ENCODE assay signal across 1 cellular context in genomic region chr3:129304141-129304540, GRCh38.
TF ChIP-seq lines count a peak whose summit lies in the region.

No MANE protein-coding gene starts in this region.

TF ChIP-seq in GM23338, 12 proteins besides CTCF, POLR2A, EP300 and RAD21 (continued from another document):
- TF ChIP-seq ZNF462 (CRISPR knock-in tag; IDR thresholded peaks at IDR 0.05) (no peak), ZNF114 (CRISPR knock-in tag; IDR thresholded peaks at IDR 0.05) (no peak), ZNF331 (CRISPR knock-in tag; IDR thresholded peaks at IDR 0.05; ENCODE audit: low read depth) (no peak), NANOG (IDR thresholded peaks at IDR 0.05; ENCODE audit: borderline replicate concordance) (no peak), STAT1 (IDR thresholded peaks at IDR 0.05; ENCODE audit: unreplicated experiment) (no peak), EZH2phosphoT487 (IDR thresholded peaks at IDR 0.05; ENCODE audit: unreplicated experiment) (no peak)
- TF ChIP-seq, protein P1, sequence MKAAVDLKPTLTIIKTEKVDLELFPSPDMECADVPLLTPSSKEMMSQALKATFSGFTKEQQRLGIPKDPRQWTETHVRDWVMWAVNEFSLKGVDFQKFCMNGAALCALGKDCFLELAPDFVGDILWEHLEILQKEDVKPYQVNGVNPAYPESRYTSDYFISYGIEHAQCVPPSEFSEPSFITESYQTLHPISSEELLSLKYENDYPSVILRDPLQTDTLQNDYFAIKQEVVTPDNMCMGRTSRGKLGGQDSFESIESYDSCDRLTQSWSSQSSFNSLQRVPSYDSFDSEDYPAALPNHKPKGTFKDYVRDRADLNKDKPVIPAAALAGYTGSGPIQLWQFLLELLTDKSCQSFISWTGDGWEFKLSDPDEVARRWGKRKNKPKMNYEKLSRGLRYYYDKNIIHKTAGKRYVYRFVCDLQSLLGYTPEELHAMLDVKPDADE (IDR thresholded peaks at IDR 0.05), result no peak
